In genomic region chr1:21291184-21291583, GRCh38 we compare ENCODE assay signal across 11 cellular contexts. TPM values are rescaled to one million over a fixed set of nuclear protein-coding genes. Genes with fewer than 3 reads are reported as not detected.
DNase-seq lines count a peak whose midpoint lies in the region; ATAC-seq, FAIRE-seq and TF ChIP-seq lines count a peak whose summit lies in the region.
"Had no signal": no experiment of that assay in that cellular context is flagged by ENCODE, and none has a peak within 500 bp of the region (broad histone marks: within the 10 kb centered on the region; RNA-seq: fewer than 3 reads in every experiment).

No MANE protein-coding gene starts in this region.

- no peaks in the 10 kb centered on the region for H3K9me3 Mint-ChIP-seq in CD4-positive, alpha-beta T cell

- TF ChIP-seq CTCF in CD4-positive, alpha-beta T cell (IDR thresholded peaks at IDR 0.05), result no peak
- TF ChIP-seq CTCF in GM12878 (IDR thresholded peaks at IDR 0.05 in 2 of 3, conservative IDR thresholded peaks at IDR 0.05 in 1 of 3; ENCODE audit: control insufficient read depth in 2 of 3, extremely low read depth in 1 of 3, insufficient read depth in 1 of 3, low read depth in 3 of 3, low read length in 3 of 3) (no peak), neural cell (IDR thresholded peaks at IDR 0.05; ENCODE audit: poor library complexity, severe bottlenecking) (no peak)

- SMC1A ChIA-PET in GM12878 (lab: Charles Lee; ENCODE audit: uncharacterized antibody, unreplicated experiment), result interaction anchor here (0.6 to 7.7 kb wide), 11 partner anchors 8 to 77 kb away, joined by 3 to 123 read pairs (median 5); no protein-coding TSS in a partner anchor

- H4K20me1 ChIP-seq in GM12878 (ENCODE audit: control insufficient read depth, insufficient read depth) (no peaks in the 10 kb centered on the region), neural cell (ENCODE audit: insufficient read depth) (no peaks in the 10 kb centered on the region)

- no peaks in the 10 kb centered on the region for H3K9me2 ChIP-seq in neural cell (ENCODE audit: insufficient read depth, low read length)

- peak overlapping the region; percentile 83 for H3K27ac ChIP-seq in CD4-positive, alpha-beta T cell (ENCODE audit: low read depth, low read length)
- no peak overlapping the region for H3K27ac ChIP-seq in HUES64 (ENCODE audit: low read depth, low read length)
- peak overlapping the region; percentile 72 for H3K27ac ChIP-seq in GM12878 (ENCODE audit: control insufficient read depth, insufficient read depth)
- H3K27ac ChIP-seq in neural cell (ENCODE audit: low read length), result no peak overlapping the region
- H3K27ac ChIP-seq in caudate nucleus (ENCODE audit: low read depth, low read length), result no peak overlapping the region

- H3K27ac Mint-ChIP-seq in CD4-positive, alpha-beta T cell, result peak overlapping the region; percentile 96

- H3K4me3 ChIP-seq in HUES64 (ENCODE audit: low read length), result peak overlapping the region; percentile 71; the same call in 1 of the 2 replicates
- peak overlapping the region; percentile 80; the same call in 1 of the 2 replicates for H3K4me3 ChIP-seq in GM12878
- peak overlapping the region; percentile 67 for H3K4me3 ChIP-seq in neural cell (ENCODE audit: low read length)

- 88% methylated on average over 8 of the region's 8 CpGs for WGBS in HUES64
- 72% methylated on average over 8 of the region's 8 CpGs for WGBS in GM12878 (ENCODE audit: insufficient coverage, insufficient replicate concordance, low lambda C conversion rate, missing lambda C conversion rate)

- ATAC-seq in CD4-positive, alpha-beta T cell (ENCODE audit: poor library complexity), result no peak
- ATAC-seq in GM12878 (no peak), GM18873 (IDR thresholded peaks at IDR 0.05; ENCODE audit: low FRiP score, unreplicated experiment) (no peak)
- ATAC-seq: activated CD4-positive, CD25-positive, alpha-beta regulatory T cell treated with anti-CD3 and anti-CD28 coated beads, Interleukin-2, amount 50 U/mL, for 24 hours had no signal

- H3K36me3 ChIP-seq in HUES64 (ENCODE audit: insufficient read depth, low read length) (no peaks in the 10 kb centered on the region), GM12878 (ENCODE audit: control insufficient read depth in 2 of 2, insufficient read depth in 2 of 2, low read length in 1 of 2) (no peaks in the 10 kb centered on the region; a peak in 1 of 4 replicates), neural cell (ENCODE audit: insufficient read depth, low read length) (no peaks in the 10 kb centered on the region)

- H3K9me3 ChIP-seq in CD4-positive, alpha-beta T cell (ENCODE audit: control insufficient read depth, low read length), result no peaks in the 10 kb centered on the region
- H3K9me3 ChIP-seq in HUES64 (ENCODE audit: insufficient read depth, low read depth, low read length), result no peaks in the 10 kb centered on the region
- H3K9me3 ChIP-seq in GM12878 (replicated peaks; ENCODE audit: control insufficient read depth, insufficient read depth, low read length), result no peaks in the 10 kb centered on the region
- H3K9me3 ChIP-seq in neural cell (ENCODE audit: low read length), result no peaks in the 10 kb centered on the region

- H3K4me1 ChIP-seq in HUES64 (ENCODE audit: insufficient read depth, low read length), result peaks cover 27% of the 10 kb centered on the region
- peaks cover 64% of the 10 kb centered on the region for H3K4me1 ChIP-seq in GM12878 (ENCODE audit: control insufficient read depth, insufficient read depth, low read length)

- TF ChIP-seq EP300 in GM12878 (IDR thresholded peaks at IDR 0.05; ENCODE audit: borderline replicate concordance in 1 of 2, control insufficient read depth in 1 of 2, low read depth in 2 of 2, low read length in 2 of 2) (no peak), neural cell (conservative IDR thresholded peaks at IDR 0.05; ENCODE audit: poor library complexity, severe bottlenecking) (no peak)

- H3K4me2 ChIP-seq in GM12878 (ENCODE audit: control insufficient read depth, insufficient read depth) (peak overlapping the region; percentile 95), neural cell (ENCODE audit: low read length) (no peak overlapping the region)

- no peaks in the 10 kb centered on the region for H3K27me3 ChIP-seq in CD4-positive, alpha-beta T cell (ENCODE audit: control insufficient read depth, insufficient read depth, low read length)
- H3K27me3 ChIP-seq in HUES64 (ENCODE audit: insufficient read depth, low read length) (no peaks in the 10 kb centered on the region; the same call in 1 of the 2 replicates), GM12878 (replicated peaks in 1 of 2; ENCODE audit: control insufficient read depth in 2 of 2, insufficient read depth in 2 of 2, low read length in 1 of 2) (no peaks in the 10 kb centered on the region), neural cell (ENCODE audit: insufficient read depth, low read depth, low read length) (peaks cover 13% of the 10 kb centered on the region)

- DNase-seq in CD4-positive, alpha-beta T cell, result no peak
- no peak for DNase-seq in GM12878 (ENCODE audit: low read depth, low spot score)
- DNase-seq in stimulated activated CD8-positive, alpha-beta memory T cell treated with anti-CD3 and anti-CD28 coated beads, Interleukin-4, amount 100 ng/mL, for 48 hours, result no peak
- no peak for DNase-seq in caudate nucleus (lab: John Stamatoyannopoulos, UW)
- DNase-seq in NCI-H2171 (lab: John Stamatoyannopoulos, UW), result no peak
- DNase-seq: cerebellar nuclear complex, NCI-H526 treated with DMSO at 0.1 percent for 48 hours had no signal

- H2AFZ ChIP-seq in GM12878 (ENCODE audit: control insufficient read depth, low read depth, low read length), result no peak overlapping the region
- no peak overlapping the region for H2AFZ ChIP-seq in neural cell (ENCODE audit: low read depth, low read length)

- FAIRE-seq in GM12878 (lab: Jason Lieb, UNC), result no peak

- H3F3A ChIP-seq in neural cell (ENCODE audit: insufficient read depth, low read length, poor library complexity, severe bottlenecking), result no peaks in the 10 kb centered on the region

- peaks cover 69% of the 10 kb centered on the region for H3K4me1 Mint-ChIP-seq in CD4-positive, alpha-beta T cell (ENCODE audit: low read depth)

- BruUV-seq in GM12878 (replicated peaks; lab: Mats Ljungman, UMichigan), result no TSS peak

- H3K9ac ChIP-seq in HUES64 (ENCODE audit: low read depth, low read length) (no peak overlapping the region), GM12878 (ENCODE audit: control insufficient read depth, insufficient read depth, low read length) (no peak overlapping the region), neural cell (ENCODE audit: low read length) (no peak overlapping the region)

- RAD21 ChIA-PET in GM12878 (lab: Charles Lee; ENCODE audit: unreplicated experiment), result interaction anchor here (1.0 to 5.5 kb wide), 11 partner anchors 21 to 77 kb away, joined by 5 to 97 read pairs (median 8); no protein-coding TSS in a partner anchor

- CTCF ChIA-PET in CD4-positive, alpha-beta T cell (lab: Charles Lee), result interaction anchor here (1.6 to 7.8 kb wide), 2 partner anchors 11 to 20 kb away, joined by 7 to 80 read pairs; no protein-coding TSS in a partner anchor
- CTCF ChIA-PET in GM12878 (lab: Yijun Ruan, JAX), result interaction anchor here (0.8 to 19.3 kb wide), 9 partner anchors 11 to 54 kb away, joined by 3 to 131 read pairs (median 6); no protein-coding TSS in a partner anchor

- TF ChIP-seq POLR2A in GM12878 (IDR thresholded peaks at IDR 0.05; ENCODE audit: low read depth, low read length), result no peak

- no peaks in the 10 kb centered on the region for H3K27me3 Mint-ChIP-seq in CD4-positive, alpha-beta T cell

- TF ChIP-seq RAD21 in GM12878 (IDR thresholded peaks at IDR 0.05; ENCODE audit: insufficient read depth, low read depth, low read length), result no peak
- TF ChIP-seq RAD21 in neural cell (conservative IDR thresholded peaks at IDR 0.05), result no peak

- POLR2A ChIA-PET in CD4-positive, alpha-beta T cell (lab: Charles Lee), result interaction anchor here (0.9 to 7.7 kb wide), 7 partner anchors 10 to 54 kb away, joined by 3 to 205 read pairs (median 11); no protein-coding TSS in a partner anchor
- POLR2A ChIA-PET in GM12878 (lab: Charles Lee), result interaction anchor here (2.9 to 7.1 kb wide), 4 partner anchors 33 to 54 kb away, joined by 14 to 88 read pairs (median 64); no protein-coding TSS in a partner anchor

- H3K36me3 Mint-ChIP-seq in CD4-positive, alpha-beta T cell (ENCODE audit: low read depth), result peaks cover 22% of the 10 kb centered on the region

- in situ Hi-C loops in GM12878 (cut with MboI), result no loop called here

- intact Hi-C loops in CD4-positive, alpha-beta T cell (cut with DNase I, micrococcal nuclease), result loop anchor here in 1 of 2 experiments (5.0 kb wide), 1 partner anchor 56 kb away; no protein-coding TSS in a partner anchor
- intact Hi-C loops in GM12878 (cut with micrococcal nuclease; ENCODE audit: unreplicated experiment), result no loop called here

- H3K4me3 Mint-ChIP-seq in CD4-positive, alpha-beta T cell, result peak overlapping the region; percentile 91

- H3K79me2 ChIP-seq in GM12878 (ENCODE audit: control insufficient read depth, insufficient read depth, low read length) (no peaks in the 10 kb centered on the region; the same call in 1 of the 2 replicates), neural cell (replicated peaks; ENCODE audit: insufficient read depth, low read length) (no peaks in the 10 kb centered on the region)

TF ChIP-seq in neural cell, 6 proteins besides CTCF, POLR2A, EP300 and RAD21 (continues in another document):
- no peak for TF ChIP-seq TAF1 (IDR thresholded peaks at IDR 0.05; ENCODE audit: low read depth)

RNA-seq across cellular contexts. Expression of gene ECE1, which starts 0.9 kb away (rescaled TPM):
- total RNA-seq in CD4-positive, alpha-beta T cell, result 10 to 100 TPM; 62.0 to 63.6 TPM
- polyA plus RNA-seq in HUES64 (2013, experiment 1 of 2), result 29.4 TPM
- polyA plus RNA-seq in HUES64 (2013, experiment 2 of 2), result 36.1 TPM
- 121 and 133 TPM in 2 replicates for total RNA-seq in GM12878 (2013; cell fraction: nucleolus; rRNA removed)
- total RNA-seq in GM12878 (2014; rRNA removed), result 39.9 and 40.5 TPM in 2 replicates
- total RNA-seq in GM12878 (2014; rRNA removed; fragmentation: Illumina TruSeq; extraction: Trizol), result 19.2 and 20.4 TPM in 2 replicates
- total RNA-seq in GM12878 (2021), result 81.0 and 81.5 TPM in 2 replicates
- 13.5 TPM for polyA plus RNA-seq in GM12878 (2011; ENCODE audit: low read depth)
- 23.4 and 34.2 TPM in 2 replicates for polyA plus RNA-seq in GM12878 (2011; rRNA removed)
- polyA plus RNA-seq in GM12878 (2011; cell fraction: cytosol; rRNA removed), result 20.8 and 22.4 TPM in 2 replicates
- polyA plus RNA-seq in GM12878 (2011; cell fraction: nucleus; rRNA removed), result 46.3 and 47.3 TPM in 2 replicates
- 11.0 and 13.7 TPM in 2 replicates for polyA plus RNA-seq in GM12878 (2012)
- 39.6 and 50.9 TPM in 2 replicates for polyA plus RNA-seq in GM12878 (2014; fragmentation: Illumina TruSeq; extraction: Trizol)
- 1 to 10 TPM in 1 of 2 experiments, under 1 TPM in 1; 0.97 to 2.4 TPM for polyA plus RNA-seq in GM12878 (2014; fragmentation: Nextera tagmentation; extraction: Ambion mirVana)
- 32.2 and 41.0 TPM in 2 replicates for polyA plus RNA-seq in GM12878 (2014; rRNA removed)
- 10 to 100 TPM; 40.5 to 43.6 TPM for polyA plus RNA-seq in GM12878 (2016; fragmentation: Nextera tagmentation; extraction: Ambion mirVana)
- 36.1 and 38.8 TPM in 2 replicates for polyA minus RNA-seq in GM12878 (2011; rRNA and poly(A)+ RNA removed)
- 15.8 and 16.8 TPM in 2 replicates for polyA minus RNA-seq in GM12878 (2011; cell fraction: cytosol; rRNA and poly(A)+ RNA removed)
- 31.1 and 39.1 TPM in 2 replicates for polyA minus RNA-seq in GM12878 (2011; cell fraction: nucleus; rRNA and poly(A)+ RNA removed)
- 7.8 and 10.1 TPM in 2 replicates for polyA plus RNA-seq in neural cell
- 13.9 and 15.5 TPM in 2 replicates for polyA minus RNA-seq in neural cell

Comparison
In these comparisons a context has a peak if more than half of its experiments do, and no peak if none do; other contexts are left out.
1. H3K27ac ChIP-seq: peak in CD4-positive, alpha-beta T cell (single experiment) and GM12878 (single experiment); none in HUES64 (single experiment), neural cell (single experiment) and caudate nucleus (single experiment).
2. Peak in every context shown above with its lines, with median percentiles within 50 percentile points of each other: H3K4me3 ChIP-seq.